In the genomic region with DNA sequence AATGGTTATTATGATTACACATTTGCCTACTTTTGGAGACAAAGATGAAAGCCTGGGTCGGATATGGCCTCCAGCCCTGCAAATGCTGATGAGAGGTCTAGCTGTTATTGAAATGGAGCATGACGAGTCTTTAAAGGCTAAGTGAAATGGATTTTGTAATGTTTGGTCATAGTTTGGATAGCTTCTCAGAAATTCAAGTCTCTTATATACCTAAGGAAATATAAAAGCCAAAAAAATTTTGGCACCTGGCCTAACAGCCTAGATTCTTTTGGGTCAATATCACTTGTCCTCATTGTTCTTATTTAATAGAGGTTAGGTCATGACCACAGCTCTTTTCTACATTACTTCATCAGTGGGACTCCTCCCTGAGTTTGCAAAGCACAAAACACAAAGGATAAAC, we compare ENCODE assay signal across 27 cellular contexts.
A peak's percentile ranks its signal among the peaks of the same experiment; 100 is the strongest.
DNase-seq lines count a peak whose midpoint lies in the region; ATAC-seq and TF ChIP-seq lines count a peak whose summit lies in the region.
"Had no signal": no experiment of that assay in that cellular context is flagged by ENCODE, and none has a peak within 500 bp of the region (broad histone marks: within the 10 kb centered on the region; RNA-seq: fewer than 3 reads in every experiment).

No MANE protein-coding gene starts in this region.

- H3K4me3 ChIP-seq in esophagus squamous epithelium: no peak overlapping the region
- H3K4me3 ChIP-seq: BLaER1 had no signal

- DNase-seq in EL (peak; percentile 15), NCI-H187 treated with DMSO at 0.1 percent for 48 hours (lab: John Stamatoyannopoulos, UW) (peak; percentile 87), fibroblast of peridontal ligament (ENCODE audit: extremely low read depth) (peak; percentile 51), nephron progenitor cell (no peak), esophagus squamous epithelium (lab: John Stamatoyannopoulos, UW) (no peak), DMS53 treated with DMSO at 0.1 percent for 48 hours (lab: John Stamatoyannopoulos, UW; ENCODE audit: unreplicated experiment) (no peak)
- DNase-seq: ACHN; activated B cell treated with CpG ODN at 0.5 μM for 24 hours; activated CD4-positive, alpha-beta T cell treated with anti-CD3 and anti-CD28 coated beads, Interleukin-2, amount 50 U/mL, for 4 hours; activated CD8-positive, alpha-beta memory T cell treated with anti-CD3 and anti-CD28 coated beads, Interleukin-2, amount 50 U/mL, for 4 hours; aorta; DMS79; HCEC 1CT; NCI-H1436; NCI-H446; SHP77 treated with DMSO at 0.1 percent for 48 hours; stimulated activated CD4-positive, alpha-beta T cell treated with anti-CD3 and anti-CD28 coated beads, Interleukin-4, amount 100 ng/mL, for 1 hour; T-helper 9 cell had no signal

- H3K27ac Mint-ChIP-seq in nephron progenitor cell: no peak overlapping the region
- H3K27ac Mint-ChIP-seq: activated B cell treated with CpG ODN at 0.5 μM for 24 hours; activated naive CD4-positive, alpha-beta T cell treated with anti-CD3 and anti-CD28 coated beads, Interleukin-2, amount 50 U/mL, for 24 hours; activated T-helper 17 cell treated with anti-CD3 and anti-CD28 coated beads, Interleukin-2, amount 50 U/mL, for 72 hours; natural killer cell treated with Interleukin-12 subunit alpha and Interleukin-12 subunit beta and Interleukin-15 and Interleukin-18, amount 100 ng/mL, for 72 hours; stimulated activated memory B cell treated with anti-CD40 and anti-IgM and Interleukin-4, amounts not matched to agents 10 μg/mL and 1 μg/mL and 100 μg/mL, for 72 hours had no signal

- no peaks in the 10 kb centered on the region for H3K9me3 Mint-ChIP-seq in nephron progenitor cell
- H3K9me3 Mint-ChIP-seq: activated B cell treated with CpG ODN at 0.5 μM for 24 hours; activated naive CD4-positive, alpha-beta T cell treated with anti-CD3 and anti-CD28 coated beads, Interleukin-2, amount 50 U/mL, for 24 hours; stimulated activated memory B cell treated with anti-CD40 and anti-IgM and Interleukin-4, amounts not matched to agents 10 μg/mL and 1 μg/mL and 100 μg/mL, for 72 hours had no signal

- TF ChIP-seq CTCF in VCaP (conservative IDR thresholded peaks at IDR 0.05): no peak
- TF ChIP-seq CTCF in nephron progenitor cell (IDR thresholded peaks at IDR 0.05): no peak
- TF ChIP-seq CTCF in esophagus squamous epithelium (IDR thresholded peaks at IDR 0.05): no peak

- H3K4me3 Mint-ChIP-seq in nephron progenitor cell: no peak overlapping the region
- H3K4me3 Mint-ChIP-seq: activated B cell treated with CpG ODN at 0.5 μM for 24 hours; activated naive CD4-positive, alpha-beta T cell treated with anti-CD3 and anti-CD28 coated beads, Interleukin-2, amount 50 U/mL, for 24 hours; activated T-helper 17 cell treated with anti-CD3 and anti-CD28 coated beads, Interleukin-2, amount 50 U/mL, for 72 hours; natural killer cell treated with Interleukin-12 subunit alpha and Interleukin-12 subunit beta and Interleukin-15 and Interleukin-18, amount 100 ng/mL, for 72 hours; stimulated activated memory B cell treated with anti-CD40 and anti-IgM and Interleukin-4, amounts not matched to agents 10 μg/mL and 1 μg/mL and 100 μg/mL, for 72 hours had no signal

- H3K4me1 Mint-ChIP-seq in nephron progenitor cell: peaks cover 33% of the 10 kb centered on the region
- H3K4me1 Mint-ChIP-seq: activated B cell treated with CpG ODN at 0.5 μM for 24 hours; activated naive CD4-positive, alpha-beta T cell treated with anti-CD3 and anti-CD28 coated beads, Interleukin-2, amount 50 U/mL, for 24 hours; activated T-helper 17 cell treated with anti-CD3 and anti-CD28 coated beads, Interleukin-2, amount 50 U/mL, for 72 hours; stimulated activated memory B cell treated with anti-CD40 and anti-IgM and Interleukin-4, amounts not matched to agents 10 μg/mL and 1 μg/mL and 100 μg/mL, for 72 hours had no signal

- no peaks in the 10 kb centered on the region for H3K9me3 ChIP-seq in esophagus squamous epithelium
- H3K9me3 ChIP-seq: BLaER1 had no signal

- no peak for TF ChIP-seq POLR2A in esophagus squamous epithelium (IDR thresholded peaks at IDR 0.05)

- no peak for ATAC-seq in GM21529 (IDR thresholded peaks at IDR 0.05; ENCODE audit: unreplicated experiment)
- ATAC-seq: activated T-helper 17 cell treated with anti-CD3 and anti-CD28 coated beads, Interleukin-2, amount 50 U/mL, for 72 hours; natural killer cell treated with Interleukin-12 subunit alpha and Interleukin-12 subunit beta and Interleukin-15 and Interleukin-18, amount 100 ng/mL, for 72 hours; stimulated activated memory B cell treated with anti-CD40 and anti-IgM and Interleukin-4, amounts not matched to agents 10 μg/mL and 1 μg/mL and 100 μg/mL, for 72 hours had no signal

- H3K27ac ChIP-seq in VCaP (peak overlapping the region; percentile 74), esophagus squamous epithelium (no peak overlapping the region)
- H3K27ac ChIP-seq: BLaER1, epithelial cell of prostate, HL-60 had no signal

- WGBS in esophagus squamous epithelium, 2 donors: 42% methylated on average over 2 of the region's 2 CpGs

- intact Hi-C loops in esophagus squamous epithelium (cut with DNase I): no loop called here

- H3K36me3 ChIP-seq in esophagus squamous epithelium: no peaks in the 10 kb centered on the region
- H3K36me3 ChIP-seq: BLaER1 had no signal

- no peaks in the 10 kb centered on the region for H3K36me3 Mint-ChIP-seq in nephron progenitor cell (ENCODE audit: low read depth)
- H3K36me3 Mint-ChIP-seq: activated naive CD4-positive, alpha-beta T cell treated with anti-CD3 and anti-CD28 coated beads, Interleukin-2, amount 50 U/mL, for 24 hours; natural killer cell treated with Interleukin-12 subunit alpha and Interleukin-12 subunit beta and Interleukin-15 and Interleukin-18, amount 100 ng/mL, for 72 hours; stimulated activated memory B cell treated with anti-CD40 and anti-IgM and Interleukin-4, amounts not matched to agents 10 μg/mL and 1 μg/mL and 100 μg/mL, for 72 hours had no signal

- H3K27me3 Mint-ChIP-seq in nephron progenitor cell (ENCODE audit: low read depth, poor library complexity): peaks cover 4% of the 10 kb centered on the region
- H3K27me3 Mint-ChIP-seq: activated naive CD4-positive, alpha-beta T cell treated with anti-CD3 and anti-CD28 coated beads, Interleukin-2, amount 50 U/mL, for 24 hours; activated T-helper 17 cell treated with anti-CD3 and anti-CD28 coated beads, Interleukin-2, amount 50 U/mL, for 72 hours; natural killer cell treated with Interleukin-12 subunit alpha and Interleukin-12 subunit beta and Interleukin-15 and Interleukin-18, amount 100 ng/mL, for 72 hours; stimulated activated memory B cell treated with anti-CD40 and anti-IgM and Interleukin-4, amounts not matched to agents 10 μg/mL and 1 μg/mL and 100 μg/mL, for 72 hours had no signal

- H3K4me1 ChIP-seq in esophagus squamous epithelium: peaks cover 0 to 2% (median 0%) of the 10 kb centered on the region in 3 donors
- H3K4me1 ChIP-seq: BLaER1 had no signal

- H3K27me3 ChIP-seq in esophagus squamous epithelium: no peaks in the 10 kb centered on the region
- H3K27me3 ChIP-seq: BLaER1 had no signal

Comparison
In these comparisons a context has a peak if more than half of its experiments do, and no peak if none do; other contexts are left out.
1. DNase-seq: peak in EL (single experiment), NCI-H187 treated with DMSO at 0.1 percent for 48 hours (single experiment) and fibroblast of peridontal ligament (single experiment); none in nephron progenitor cell (single experiment), esophagus squamous epithelium (single experiment) and DMS53 treated with DMSO at 0.1 percent for 48 hours (single experiment).